ENCODE assay signal across 9 cellular contexts in the genomic region with DNA sequence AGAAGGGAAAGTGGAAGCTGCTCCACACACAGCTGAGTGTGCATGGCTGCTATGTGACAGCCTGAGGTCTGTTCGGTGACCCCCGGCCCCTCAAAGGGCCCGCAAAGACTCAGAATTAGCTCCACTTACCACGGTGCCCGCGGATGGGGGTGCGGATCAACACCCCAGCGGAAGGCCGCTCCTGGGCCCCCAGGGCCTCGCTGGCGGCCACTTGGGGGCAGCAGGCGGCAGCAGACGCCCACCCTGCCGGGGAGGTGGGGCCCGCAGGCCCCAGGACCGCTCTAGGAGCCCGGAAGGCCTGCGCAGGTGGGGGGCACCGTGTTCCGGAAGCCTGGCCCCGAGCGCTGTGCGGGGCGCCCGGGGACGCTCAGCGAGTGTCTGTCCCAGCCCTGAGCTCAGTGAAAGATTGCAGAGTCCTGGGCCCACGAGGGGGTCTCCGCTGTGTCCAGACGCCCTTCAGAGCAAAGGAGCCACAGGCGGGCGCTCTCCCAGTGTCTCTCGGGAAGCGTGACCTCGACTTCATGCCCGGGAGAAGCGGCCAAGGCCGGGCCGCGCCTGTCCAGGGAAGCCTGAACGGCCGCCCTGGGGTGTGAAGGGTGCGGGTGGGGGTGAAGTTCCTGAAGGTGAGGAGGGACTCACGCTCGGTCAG.
DNase-seq lines count a peak whose midpoint lies in the region; ATAC-seq and TF ChIP-seq lines count a peak whose summit lies in the region.
"Had no signal": no experiment of that assay in that cellular context is flagged by ENCODE, and none has a peak within 500 bp of the region (broad histone marks: within the 10 kb centered on the region; RNA-seq: fewer than 3 reads in every experiment).

No MANE protein-coding gene starts in this region.

- H3K4me1 Mint-ChIP-seq in naive B cell: peaks cover 5 to 15% (median 11%) of the 10 kb centered on the region in 3 donors

- ATAC-seq in naive B cell (ENCODE audit: low read depth in 2 of 2): peak; percentile 88 to 92
- no peak for ATAC-seq in GM21737 (IDR thresholded peaks at IDR 0.05; ENCODE audit: unreplicated experiment)

- intact Hi-C loops in tibial artery (cut with DNase I; ENCODE audit: low total_unique reads): no loop called here

- peak; percentile 10 to 25 for TF ChIP-seq CTCF in tibial artery (IDR thresholded peaks at IDR 0.05)
- no peak for TF ChIP-seq CTCF in smooth muscle cell (IDR thresholded peaks at IDR 0.05; ENCODE audit: borderline replicate concordance, insufficient read depth, poor library complexity, severe bottlenecking)

- H3F3A ChIP-seq in smooth muscle cell (ENCODE audit: low read depth): peaks cover 16% of the 10 kb centered on the region

- H3K9ac ChIP-seq in smooth muscle cell (ENCODE audit: low read depth): no peak overlapping the region

- peak overlapping the region in 5 of 6 donors; percentile 70 to 93 (median 92) for H3K27ac Mint-ChIP-seq in naive B cell

- H3K36me3 Mint-ChIP-seq in naive B cell: no peaks in the 10 kb centered on the region

- H3K9me3 Mint-ChIP-seq in naive B cell: no peaks in the 10 kb centered on the region

- H3K4me1 ChIP-seq in tibial artery (peaks cover 0 to 32% (median 23%) of the 10 kb centered on the region in 4 donors), smooth muscle cell (ENCODE audit: low read depth) (peaks cover 14% of the 10 kb centered on the region)

- H3K4me3 ChIP-seq in tibial artery (peak overlapping the region; percentile 23 to 29), smooth muscle cell (no peak overlapping the region)

- H3K4me3 Mint-ChIP-seq in naive B cell: peak overlapping the region; percentile 81 to 94 (median 88)

- WGBS in smooth muscle cell (ENCODE audit: low lambda C conversion rate): 56% methylated on average over 45 of the region's 45 CpGs

- H4K20me1 ChIP-seq in smooth muscle cell (ENCODE audit: low read depth): no peaks in the 10 kb centered on the region

- H3K9me3 ChIP-seq in tibial artery (no peaks in the 10 kb centered on the region), smooth muscle cell (replicated peaks; ENCODE audit: low read depth) (no peaks in the 10 kb centered on the region)

- no peak overlapping the region for H3K4me2 ChIP-seq in smooth muscle cell

- no peaks in the 10 kb centered on the region for H3K27me3 Mint-ChIP-seq in naive B cell

- no peaks in the 10 kb centered on the region for H3K36me3 ChIP-seq in tibial artery
- no peaks in the 10 kb centered on the region for H3K36me3 ChIP-seq in smooth muscle cell (ENCODE audit: low read depth)

- H3K27ac ChIP-seq in tibial artery: peak overlapping the region; percentile 68 to 75
- H3K27ac ChIP-seq in smooth muscle cell (ENCODE audit: low read depth): no peak overlapping the region

- H3K27me3 ChIP-seq in tibial artery: no peaks in the 10 kb centered on the region
- H3K27me3 ChIP-seq in smooth muscle cell (ENCODE audit: low read depth): no peaks in the 10 kb centered on the region

- no peaks in the 10 kb centered on the region for H3K79me2 ChIP-seq in smooth muscle cell (ENCODE audit: low read depth)

- H2AFZ ChIP-seq in smooth muscle cell (ENCODE audit: low read depth): no peak overlapping the region

- peak; percentile 9 for DNase-seq in activated CD4-positive, alpha-beta T cell treated with anti-CD3 and anti-CD28 coated beads for 48 hours
- DNase-seq in activated CD4-positive, alpha-beta T cell treated with anti-CD3 and anti-CD28 coated beads for 4 hours: no peak
- peak; percentile 42 for DNase-seq in effector CD8-positive, alpha-beta T cell (lab: John Stamatoyannopoulos, UW)
- DNase-seq in naive B cell: peak; percentile 65
- no peak for DNase-seq in tibial artery
- no peak for DNase-seq in DMS 273 (lab: John Stamatoyannopoulos, UW; ENCODE audit: unreplicated experiment)
- no peak for DNase-seq in smooth muscle cell (lab: John Stamatoyannopoulos, UW; ENCODE audit: unreplicated experiment)
- DNase-seq: NCI-H526 treated with DMSO at 0.1 percent for 48 hours had no signal

Comparison
In these comparisons a context has a peak if more than half of its experiments do, and no peak if none do; other contexts are left out.
1. DNase-seq: peak in activated CD4-positive, alpha-beta T cell treated with anti-CD3 and anti-CD28 coated beads for 48 hours (single experiment), effector CD8-positive, alpha-beta T cell (single experiment) and naive B cell (single experiment); none in activated CD4-positive, alpha-beta T cell treated with anti-CD3 and anti-CD28 coated beads for 4 hours (0 of 2), tibial artery (0 of 2), DMS 273 (single experiment) and smooth muscle cell (single experiment).